ENCODE assay signal across 25 cellular contexts in genomic region chr20:62714006-62714405, GRCh38. TPM values are rescaled to one million over a fixed set of nuclear protein-coding genes. Genes with fewer than 3 reads are reported as not detected.
A peak's percentile ranks its signal among the peaks of the same experiment; 100 is the strongest.
DNase-seq lines count a peak whose midpoint lies in the region; ATAC-seq, FAIRE-seq and TF ChIP-seq lines count a peak whose summit lies in the region.
"Had no signal": no experiment of that assay in that cellular context is flagged by ENCODE, and none has a peak within 500 bp of the region (broad histone marks: within the 10 kb centered on the region; RNA-seq: fewer than 3 reads in every experiment).

No MANE protein-coding gene starts in this region.

- CTCF ChIA-PET in RWPE1 (lab: Yijun Ruan, JAX) = interaction anchor here (1.6 kb wide), 1 partner anchor 77 kb away, joined by 8 read pairs; no protein-coding TSS in a partner anchor

- H3K36me3 ChIP-seq in kidney (ENCODE audit: control insufficient read depth in 1 of 2, insufficient read depth in 2 of 2, low read length in 2 of 2) (no peaks in the 10 kb centered on the region), sigmoid colon (no peaks in the 10 kb centered on the region)

- H3K27me3 Mint-ChIP-seq in natural killer cell (ENCODE audit: low read depth in 2 of 2) = peaks cover 0 to 16% of the 10 kb centered on the region in 2 donors
- peaks cover 8 to 12% of the 10 kb centered on the region in 2 donors for H3K27me3 Mint-ChIP-seq in natural killer cell treated with Interleukin-12 subunit alpha and Interleukin-12 subunit beta and Interleukin-15 and Interleukin-18, amount 100 ng/mL, for 72 hours

- TF ChIP-seq POLR2A in sigmoid colon (IDR thresholded peaks at IDR 0.05) = no peak

- H3K27ac ChIP-seq in RWPE1 (peak overlapping the region; percentile 96), kidney (ENCODE audit: low read depth in 2 of 2, low read length in 2 of 2) (no peak overlapping the region), sigmoid colon (peak overlapping the region in 3 of 4 donors; percentile 79 to 96 (median 88))
- H3K27ac ChIP-seq: 22Rv1, A549 had no signal

- H3K36me3 Mint-ChIP-seq in natural killer cell = no peaks in the 10 kb centered on the region
- no peaks in the 10 kb centered on the region for H3K36me3 Mint-ChIP-seq in natural killer cell treated with Interleukin-12 subunit alpha and Interleukin-12 subunit beta and Interleukin-15 and Interleukin-18, amount 100 ng/mL, for 72 hours
- no peaks in the 10 kb centered on the region for H3K36me3 Mint-ChIP-seq in stimulated activated effector memory CD8-positive, alpha-beta T cell treated with anti-CD3 and anti-CD28 coated beads, Interleukin-12 subunit alpha, Interleukin-12 subunit beta, amount 100 ng/mL, for 72 hours
- H3K36me3 Mint-ChIP-seq: CD8-positive, alpha-beta T cell; IgD-negative memory B cell had no signal

- peaks cover 5 to 19% (median 15%) of the 10 kb centered on the region in 3 donors for H3K27me3 ChIP-seq in sigmoid colon

- ATAC-seq in natural killer cell = no peak
- ATAC-seq in natural killer cell treated with Interleukin-12 subunit alpha and Interleukin-12 subunit beta and Interleukin-15 and Interleukin-18, amount 100 ng/mL, for 72 hours = no peak
- ATAC-seq in stimulated activated effector memory CD8-positive, alpha-beta T cell treated with anti-CD3 and anti-CD28 coated beads, Interleukin-12 subunit alpha, Interleukin-12 subunit beta, amount 100 ng/mL, for 72 hours = no peak
- ATAC-seq: A549; CD8-positive, alpha-beta T cell; GM23338 had no signal

- H3K4me1 ChIP-seq in kidney (ENCODE audit: control insufficient read depth in 1 of 2, insufficient read depth in 1 of 2, low read depth in 1 of 2, low read length in 2 of 2) (no peaks in the 10 kb centered on the region), sigmoid colon (peaks cover 0 to 80% (median 79%) of the 10 kb centered on the region in 4 donors)

- DNase-seq in natural killer cell (no peak), RWPE1 (ENCODE audit: low spot score) (no peak), kidney (peak; percentile 54), sigmoid colon (no peak), kidney glomerular epithelial cell (lab: John Stamatoyannopoulos, UW) (no peak), GM10266 (ENCODE audit: extremely low spot score) (no peak)
- DNase-seq in natural killer cell treated with Interleukin-12 subunit alpha and Interleukin-12 subunit beta and Interleukin-15 and Interleukin-18, amount 100 ng/mL, for 72 hours (ENCODE audit: low spot score) = no peak
- no peak for DNase-seq in stimulated activated effector memory CD8-positive, alpha-beta T cell treated with anti-CD3 and anti-CD28 coated beads, Interleukin-12 subunit alpha, Interleukin-12 subunit beta, amount 100 ng/mL, for 72 hours (ENCODE audit: low spot score in 2 of 2)
- DNase-seq: AML-193; Calu3; CD8-positive, alpha-beta T cell; DMS53; DND-41; EL; HCEC 1CT; HFFc6 had no signal

- no peak overlapping the region for H3K27ac Mint-ChIP-seq in natural killer cell
- H3K27ac Mint-ChIP-seq in natural killer cell treated with Interleukin-12 subunit alpha and Interleukin-12 subunit beta and Interleukin-15 and Interleukin-18, amount 100 ng/mL, for 72 hours = peak overlapping the region in 1 of 2 donors; percentile 18
- H3K27ac Mint-ChIP-seq in stimulated activated effector memory CD8-positive, alpha-beta T cell treated with anti-CD3 and anti-CD28 coated beads, Interleukin-12 subunit alpha, Interleukin-12 subunit beta, amount 100 ng/mL, for 72 hours = no peak overlapping the region
- H3K27ac Mint-ChIP-seq: CD14-positive monocyte; CD8-positive, alpha-beta T cell; GM23338; HFFc6 had no signal

- no peak overlapping the region for H3K9ac ChIP-seq in kidney (ENCODE audit: low read length in 2 of 2)

- no peaks in the 10 kb centered on the region for H3K9me3 Mint-ChIP-seq in natural killer cell
- no peaks in the 10 kb centered on the region for H3K9me3 Mint-ChIP-seq in natural killer cell treated with Interleukin-12 subunit alpha and Interleukin-12 subunit beta and Interleukin-15 and Interleukin-18, amount 100 ng/mL, for 72 hours
- H3K9me3 Mint-ChIP-seq in stimulated activated effector memory CD8-positive, alpha-beta T cell treated with anti-CD3 and anti-CD28 coated beads, Interleukin-12 subunit alpha, Interleukin-12 subunit beta, amount 100 ng/mL, for 72 hours = no peaks in the 10 kb centered on the region
- H3K9me3 Mint-ChIP-seq: CD8-positive, alpha-beta T cell; GM23338 had no signal

- H3K4me3 ChIP-seq in kidney (ENCODE audit: low read length in 2 of 2) (no peak overlapping the region), sigmoid colon (no peak overlapping the region)
- H3K4me3 ChIP-seq: A549, GM23338 had no signal

- TF ChIP-seq CTCF in natural killer cell (IDR thresholded peaks at IDR 0.05) (no peak), RWPE1 (conservative IDR thresholded peaks at IDR 0.05; ENCODE audit: low read depth) (no peak), kidney (IDR thresholded peaks at IDR 0.05; ENCODE audit: borderline replicate concordance, extremely low read depth, insufficient read depth) (no peak), sigmoid colon (IDR thresholded peaks at IDR 0.05) (no peak), GM10266 (IDR thresholded peaks at IDR 0.05; ENCODE audit: control insufficient read depth, insufficient read depth, low read depth, missing control alignments) (no peak)

- POLR2A ChIA-PET in RWPE1 (lab: Yijun Ruan, JAX; ENCODE audit: low non-redundant PET) = no interaction called here

- TF ChIP-seq EP300 in sigmoid colon (IDR thresholded peaks at IDR 0.05) = no peak

- peak overlapping the region; percentile 45 for H3K4me3 Mint-ChIP-seq in natural killer cell
- H3K4me3 Mint-ChIP-seq in natural killer cell treated with Interleukin-12 subunit alpha and Interleukin-12 subunit beta and Interleukin-15 and Interleukin-18, amount 100 ng/mL, for 72 hours = no peak overlapping the region
- no peak overlapping the region for H3K4me3 Mint-ChIP-seq in stimulated activated effector memory CD8-positive, alpha-beta T cell treated with anti-CD3 and anti-CD28 coated beads, Interleukin-12 subunit alpha, Interleukin-12 subunit beta, amount 100 ng/mL, for 72 hours
- H3K4me3 Mint-ChIP-seq: CD14-positive monocyte; CD8-positive, alpha-beta T cell; GM23338; HFFc6 had no signal

- intact Hi-C loops in natural killer cell (cut with micrococcal nuclease) = no loop called here
- intact Hi-C loops in kidney (cut with DNase I) = no loop called here
- intact Hi-C loops in sigmoid colon (cut with DNase I) = loop anchor here (5.0 kb wide), 1 partner anchor 38 kb away; no protein-coding TSS in a partner anchor

- WGBS in sigmoid colon, 2 donors = 93 to 94% methylated on average over 10 of the region's 10 CpGs

- FAIRE-seq in kidney (lab: Jason Lieb, UNC) = no peak
- FAIRE-seq: A549, GM12891, GM18507, H54 had no signal

- peaks cover 10 to 17% of the 10 kb centered on the region in 2 donors for H3K4me1 Mint-ChIP-seq in natural killer cell
- peaks cover 9 to 16% of the 10 kb centered on the region in 2 donors for H3K4me1 Mint-ChIP-seq in natural killer cell treated with Interleukin-12 subunit alpha and Interleukin-12 subunit beta and Interleukin-15 and Interleukin-18, amount 100 ng/mL, for 72 hours (ENCODE audit: low read depth in 2 of 2)
- peaks cover 27% of the 10 kb centered on the region for H3K4me1 Mint-ChIP-seq in stimulated activated effector memory CD8-positive, alpha-beta T cell treated with anti-CD3 and anti-CD28 coated beads, Interleukin-12 subunit alpha, Interleukin-12 subunit beta, amount 100 ng/mL, for 72 hours
- H3K4me1 Mint-ChIP-seq: GM23338 had no signal

- H3K9me3 ChIP-seq in kidney (ENCODE audit: control insufficient read depth in 1 of 2, low read length in 2 of 2) = no peaks in the 10 kb centered on the region
- H3K9me3 ChIP-seq in sigmoid colon = no peaks in the 10 kb centered on the region
- H3K9me3 ChIP-seq: A549 had no signal

RNA-seq across cellular contexts. Expression of gene NTSR1, which starts 5.4 kb away (rescaled TPM):
- under 1 TPM in 2 of 3 donors, not detected in 1; 0.11 to 0.45 TPM for total RNA-seq in natural killer cell
- total RNA-seq in natural killer cell treated with Interleukin-12 subunit alpha and Interleukin-12 subunit beta and Interleukin-15 and Interleukin-18, amount 100 ng/mL, for 72 hours = not detected
- total RNA-seq in kidney = 0.09 TPM
- polyA plus RNA-seq in kidney (ENCODE audit: insufficient read depth, low read depth, low replicate concordance) = not detected
- total RNA-seq in sigmoid colon = 10 to 100 TPM in 3 of 4 donors, 1 to 10 TPM in 1; 5.4 to 54.0 (median 27.6) TPM
- 1 to 10 TPM in 1 of 3 donors, under 1 TPM in 1, not detected in 1; 0.60 to 1.4 TPM for polyA plus RNA-seq in sigmoid colon
- total RNA-seq: Calu3; CD8-positive, alpha-beta T cell; G401 had no signal
- polyA plus RNA-seq: IgD-negative memory B cell had no signal

Comparison
In these comparisons a context has a peak if more than half of its experiments do, and no peak if none do; other contexts are left out.
1. H3K27ac ChIP-seq: peak in RWPE1 (single experiment) and sigmoid colon (3 of 4); none in kidney (0 of 2).